In the genomic region with DNA sequence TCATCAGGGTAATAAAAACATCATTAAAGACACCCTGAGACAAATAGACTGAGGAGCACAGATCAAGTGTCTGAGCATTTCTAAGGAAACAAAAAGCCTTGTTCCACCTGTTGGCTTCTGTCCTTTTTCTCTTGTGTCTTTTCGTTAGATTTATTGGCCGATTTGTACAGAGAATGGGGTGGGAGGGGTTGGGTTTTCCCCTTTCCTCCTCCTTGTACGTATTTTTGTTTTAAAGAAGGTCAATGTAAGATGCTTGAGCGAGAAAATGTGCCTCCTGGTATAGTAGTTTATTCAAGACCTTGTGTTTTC, we compare ENCODE assay signal across 10 cellular contexts. TPM values are rescaled to one million over a fixed set of nuclear protein-coding genes. Genes with fewer than 3 reads are reported as not detected.
DNase-seq lines count a peak whose midpoint lies in the region.
"Had no signal": no experiment of that assay in that cellular context is flagged by ENCODE, and none has a peak within 500 bp of the region (broad histone marks: within the 10 kb centered on the region; RNA-seq: fewer than 3 reads in every experiment).

No MANE protein-coding gene starts in this region.

- H3K27me3 ChIP-seq in iPS-15b (ENCODE audit: control insufficient read depth, insufficient read depth, low read length) (peaks cover 5% of the 10 kb centered on the region), stomach smooth muscle (ENCODE audit: control insufficient read depth in 1 of 2, insufficient read depth in 2 of 2, low read length in 2 of 2) (no peaks in the 10 kb centered on the region)

- H3K9ac ChIP-seq in iPS-15b (ENCODE audit: low read depth, low read length) (no peak overlapping the region), stomach smooth muscle (ENCODE audit: low read length in 2 of 2) (peak overlapping the region; percentile 95 to 96)

- peaks cover 8% of the 10 kb centered on the region for H3K36me3 Mint-ChIP-seq in activated CD4-positive, alpha-beta memory T cell treated with anti-CD3 and anti-CD28 coated beads for 36 hours

- peaks cover 24% of the 10 kb centered on the region for H3K4me1 ChIP-seq in iPS-15b (ENCODE audit: control insufficient read depth, insufficient read depth, low read length)
- H3K4me1 ChIP-seq in stomach smooth muscle (ENCODE audit: control insufficient read depth, insufficient read depth, low read length) = peaks cover 25% of the 10 kb centered on the region

- peak; percentile 18 for DNase-seq in DMS79 treated with DMSO at 0.1 percent for 48 hours (lab: John Stamatoyannopoulos, UW)
- no peak for DNase-seq in DMS79 (lab: John Stamatoyannopoulos, UW)
- peak; percentile 15 for DNase-seq in activated CD4-positive, alpha-beta memory T cell treated with anti-CD3 and anti-CD28 coated beads for 36 hours
- no peak for DNase-seq in dedifferentiated amniotic fluid mesenchymal stem cell (ENCODE audit: extremely low spot score)
- no peak for DNase-seq in COR-L47 (lab: John Stamatoyannopoulos, UW)
- DNase-seq in NCI-H748 treated with DMSO at 0.1 percent for 48 hours (lab: John Stamatoyannopoulos, UW) = no peak
- DNase-seq: NCI-H446 had no signal

- no peaks in the 10 kb centered on the region for H3K27me3 Mint-ChIP-seq in activated CD4-positive, alpha-beta memory T cell treated with anti-CD3 and anti-CD28 coated beads for 36 hours

- POLR2A ChIA-PET in activated CD4-positive, alpha-beta memory T cell treated with anti-CD3 and anti-CD28 coated beads for 36 hours (lab: Charles Lee) = interaction anchor here (0.7 to 4.0 kb wide), 2 partner anchors 57 to 721 kb away, joined by 3 to 24 read pairs; no protein-coding TSS in a partner anchor

- H3K27ac Mint-ChIP-seq in activated CD4-positive, alpha-beta memory T cell treated with anti-CD3 and anti-CD28 coated beads for 36 hours = no peak overlapping the region

- H3K36me3 ChIP-seq in iPS-15b (ENCODE audit: control insufficient read depth, insufficient read depth, low read length) = no peaks in the 10 kb centered on the region
- H3K36me3 ChIP-seq in stomach smooth muscle (ENCODE audit: control insufficient read depth in 2 of 2, insufficient read depth in 2 of 2, low read length in 2 of 2) = no peaks in the 10 kb centered on the region

- CTCF ChIA-PET in activated CD4-positive, alpha-beta memory T cell treated with anti-CD3 and anti-CD28 coated beads for 36 hours (lab: Charles Lee) = interaction anchor here (0.7 to 3.2 kb wide), 2 partner anchors 25 to 56 kb away, joined by 3 to 17 read pairs; no protein-coding TSS in a partner anchor

- no peaks in the 10 kb centered on the region for H3K9me3 ChIP-seq in iPS-15b (ENCODE audit: control insufficient read depth, insufficient read depth, low read length)
- no peaks in the 10 kb centered on the region for H3K9me3 ChIP-seq in stomach smooth muscle (ENCODE audit: control insufficient read depth in 2 of 2, low read length in 2 of 2)

- peaks cover 59% of the 10 kb centered on the region for H3K4me1 Mint-ChIP-seq in activated CD4-positive, alpha-beta memory T cell treated with anti-CD3 and anti-CD28 coated beads for 36 hours (ENCODE audit: low read depth)

- no peak overlapping the region for H3K4me3 Mint-ChIP-seq in activated CD4-positive, alpha-beta memory T cell treated with anti-CD3 and anti-CD28 coated beads for 36 hours

- peak overlapping the region; percentile 84 for H3K4me3 ChIP-seq in iPS-15b (ENCODE audit: low read depth, low read length)
- peak overlapping the region; percentile 86 to 91 for H3K4me3 ChIP-seq in stomach smooth muscle (ENCODE audit: low read length in 2 of 2)

- H3K27ac ChIP-seq in stomach smooth muscle (ENCODE audit: low read length) = peak overlapping the region; percentile 94
- H3K27ac ChIP-seq: epithelial cell of prostate had no signal

- intact Hi-C loops in activated CD4-positive, alpha-beta memory T cell treated with anti-CD3 and anti-CD28 coated beads for 36 hours (cut with micrococcal nuclease) = no loop called here

- H3K9me3 Mint-ChIP-seq in activated CD4-positive, alpha-beta memory T cell treated with anti-CD3 and anti-CD28 coated beads for 36 hours = peaks cover 8% of the 10 kb centered on the region

RNA-seq across cellular contexts. Expression of a gene that starts 1.2 kb away (rescaled TPM):
- total RNA-seq in activated CD4-positive, alpha-beta memory T cell treated with anti-CD3 and anti-CD28 coated beads for 36 hours = 10 to 100 TPM; 28.0 to 29.4 TPM

Comparison
In these comparisons a context has a peak if more than half of its experiments do, and no peak if none do; other contexts are left out.
1. DNase-seq: peak in DMS79 treated with DMSO at 0.1 percent for 48 hours (single experiment) and activated CD4-positive, alpha-beta memory T cell treated with anti-CD3 and anti-CD28 coated beads for 36 hours (single experiment); none in DMS79 (single experiment), dedifferentiated amniotic fluid mesenchymal stem cell (single experiment), COR-L47 (single experiment) and NCI-H748 treated with DMSO at 0.1 percent for 48 hours (single experiment).